In the genomic region with DNA sequence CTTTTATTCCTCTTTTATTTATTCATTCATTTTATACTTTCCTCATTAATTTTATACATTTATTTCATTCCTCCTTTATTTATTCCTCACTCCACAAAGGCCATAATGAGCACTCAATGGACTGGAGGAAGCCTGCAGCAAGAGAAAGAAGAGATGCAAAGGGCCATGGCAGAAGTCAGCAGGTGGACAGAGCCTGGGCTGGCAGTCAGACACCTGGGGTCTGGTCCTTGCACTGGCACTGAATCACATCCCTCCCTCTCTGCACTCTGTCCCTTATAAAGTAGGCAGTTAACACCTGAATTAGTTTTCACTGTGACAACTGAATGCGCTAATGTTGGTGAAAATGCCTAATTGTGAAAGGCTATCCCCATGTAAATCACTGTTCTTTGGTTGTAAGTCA, we compare ENCODE assay signal across 10 cellular contexts.
"Had no signal": no experiment of that assay in that cellular context is flagged by ENCODE, and none has a peak within 500 bp of the region (broad histone marks: within the 10 kb centered on the region; RNA-seq: fewer than 3 reads in every experiment).

No MANE protein-coding gene starts in this region.

- FAIRE-seq: H1, H54 had no signal

- H3K36me3 ChIP-seq: HAP-1 had no signal

- ATAC-seq: HCT116 had no signal

- H3K4me3 ChIP-seq: GM23248, HAP-1 had no signal

- H3K9me3 ChIP-seq: HAP-1 had no signal

- H2AFZ ChIP-seq: GM23248 had no signal

- DNase-seq: GM23248, GOT3, H7, H9, HCEC 1CT, HFFc6 had no signal

- H3K4me1 ChIP-seq: HAP-1 had no signal

- H3K27ac ChIP-seq: GM23248 had no signal

- H3K9ac ChIP-seq: GM23248 had no signal

- H3K27ac Mint-ChIP-seq: H9, HFFc6 had no signal

- H3K4me3 Mint-ChIP-seq: H9, HFFc6 had no signal
